In the genomic region with DNA sequence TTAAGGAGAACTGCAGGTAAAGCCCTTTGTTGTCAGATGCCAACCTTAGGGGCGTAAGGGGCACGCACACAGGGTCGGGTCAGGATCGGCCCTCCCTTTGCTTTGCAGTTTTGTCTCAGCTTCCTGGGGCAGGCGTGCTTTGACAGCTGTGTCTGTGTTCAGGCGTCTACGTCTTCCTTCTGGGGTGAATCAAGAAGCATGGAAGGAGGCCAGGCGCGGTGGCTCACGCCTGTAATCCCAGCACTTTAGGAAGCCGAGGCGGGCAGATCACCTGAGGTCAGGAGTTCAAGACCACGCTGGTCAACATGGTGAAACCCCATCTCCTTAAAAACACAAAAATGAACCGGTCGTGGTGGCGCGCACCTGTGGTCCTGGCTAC, we compare ENCODE assay signal across 8 cellular contexts. TPM values are rescaled to one million over a fixed set of nuclear protein-coding genes. Genes with fewer than 3 reads are reported as not detected.
DNase-seq lines count a peak whose midpoint lies in the region; ATAC-seq and TF ChIP-seq lines count a peak whose summit lies in the region.

No MANE protein-coding gene starts in this region.

- WGBS in ectodermal cell, 2 experiments, result 95% methylated on average over 17 of the region's 17 CpGs

- no peak for ATAC-seq in CD4-positive, CD25-positive, alpha-beta regulatory T cell (ENCODE audit: low read depth in 2 of 2)
- no peak for ATAC-seq in HG02759 (IDR thresholded peaks at IDR 0.05; ENCODE audit: unreplicated experiment)

- DNase-seq in CD4-positive, CD25-positive, alpha-beta regulatory T cell, result no peak
- no peak for DNase-seq in MG63
- DNase-seq in neural progenitor cell (ENCODE audit: low spot score), result no peak
- no peak for DNase-seq in NCI-H748 treated with DMSO at 0.1 percent for 48 hours (lab: John Stamatoyannopoulos, UW)
- no peak for DNase-seq in SK-N-DZ (ENCODE audit: low spot score)
- no peak for DNase-seq in NCI-H2029 treated with DMSO at 0.1 percent for 48 hours (lab: John Stamatoyannopoulos, UW)

- H4K20me1 ChIP-seq in neural progenitor cell (ENCODE audit: low read depth), result peaks cover 22% of the 10 kb centered on the region

- peak overlapping the region; percentile 48 to 89 (median 60) for H3K27ac Mint-ChIP-seq in CD4-positive, CD25-positive, alpha-beta regulatory T cell
- H3K27ac Mint-ChIP-seq in neural progenitor cell, result no peak overlapping the region

- H3K27ac ChIP-seq in CD4-positive, CD25-positive, alpha-beta regulatory T cell (ENCODE audit: insufficient read depth, low read length, poor library complexity, severe bottlenecking), result no peak overlapping the region
- no peak overlapping the region for H3K27ac ChIP-seq in ectodermal cell (ENCODE audit: insufficient read depth, low read depth, low read length, poor library complexity, severe bottlenecking)
- no peak overlapping the region for H3K27ac ChIP-seq in neural progenitor cell

- peaks cover 58% of the 10 kb centered on the region for H3K36me3 ChIP-seq in CD4-positive, CD25-positive, alpha-beta regulatory T cell (ENCODE audit: control insufficient read depth, insufficient read depth, low read length)
- H3K36me3 ChIP-seq in MG63 (peaks cover 93% of the 10 kb centered on the region), ectodermal cell (ENCODE audit: control insufficient read depth, insufficient read depth, low read length) (peaks cover 32% of the 10 kb centered on the region), neural progenitor cell (peaks cover 22% of the 10 kb centered on the region)

- no peaks in the 10 kb centered on the region for H3K27me3 ChIP-seq in CD4-positive, CD25-positive, alpha-beta regulatory T cell (ENCODE audit: control insufficient read depth, insufficient read depth, low read length)
- H3K27me3 ChIP-seq in MG63 (no peaks in the 10 kb centered on the region), ectodermal cell (ENCODE audit: control insufficient read depth, insufficient read depth, low read length, poor library complexity, severe bottlenecking) (no peaks in the 10 kb centered on the region), neural progenitor cell (no peaks in the 10 kb centered on the region)

- no peaks in the 10 kb centered on the region for H3K27me3 Mint-ChIP-seq in CD4-positive, CD25-positive, alpha-beta regulatory T cell
- peaks cover 5% of the 10 kb centered on the region for H3K27me3 Mint-ChIP-seq in neural progenitor cell (ENCODE audit: insufficient read depth, low read depth)

- no peak overlapping the region for H3K9ac ChIP-seq in neural progenitor cell

- no peaks in the 10 kb centered on the region for H3K9me3 ChIP-seq in CD4-positive, CD25-positive, alpha-beta regulatory T cell (ENCODE audit: control insufficient read depth in 2 of 2, low read length in 2 of 2)
- H3K9me3 ChIP-seq in MG63 (peaks cover 11% of the 10 kb centered on the region), ectodermal cell (ENCODE audit: control insufficient read depth, low read length) (no peaks in the 10 kb centered on the region), neural progenitor cell (ENCODE audit: low read depth) (no peaks in the 10 kb centered on the region)

- peak overlapping the region; percentile 77 to 94 (median 80) for H3K4me3 Mint-ChIP-seq in CD4-positive, CD25-positive, alpha-beta regulatory T cell
- H3K4me3 Mint-ChIP-seq in neural progenitor cell, result peak overlapping the region; percentile 84

- peak overlapping the region; percentile 100 for H3K4me2 ChIP-seq in neural progenitor cell

- peaks cover 31% of the 10 kb centered on the region for H3K36me3 Mint-ChIP-seq in CD4-positive, CD25-positive, alpha-beta regulatory T cell
- H3K36me3 Mint-ChIP-seq in neural progenitor cell, result peaks cover 41% of the 10 kb centered on the region

- H3K9me3 Mint-ChIP-seq in CD4-positive, CD25-positive, alpha-beta regulatory T cell, result peaks cover 0 to 2% (median 0%) of the 10 kb centered on the region in 7 donors
- peaks cover 10% of the 10 kb centered on the region for H3K9me3 Mint-ChIP-seq in neural progenitor cell

- no peak for TF ChIP-seq CTCF in neural progenitor cell (IDR thresholded peaks at IDR 0.05)

- no peaks in the 10 kb centered on the region for H3F3A ChIP-seq in neural progenitor cell (ENCODE audit: low read depth)

- no peak overlapping the region for H2AFZ ChIP-seq in neural progenitor cell (replicated peaks)

- H3K4me3 ChIP-seq in CD4-positive, CD25-positive, alpha-beta regulatory T cell (ENCODE audit: low read depth, low read length), result no peak overlapping the region
- H3K4me3 ChIP-seq in MG63 (peak overlapping the region; percentile 95), ectodermal cell (ENCODE audit: insufficient read depth, low read depth, low read length) (peak overlapping the region; percentile 95), neural progenitor cell (peak overlapping the region; percentile 79)

- peaks cover 21 to 58% (median 29%) of the 10 kb centered on the region in 4 donors for H3K4me1 Mint-ChIP-seq in CD4-positive, CD25-positive, alpha-beta regulatory T cell
- H3K4me1 Mint-ChIP-seq in neural progenitor cell, result peaks cover 22% of the 10 kb centered on the region

- H3K79me2 ChIP-seq in neural progenitor cell (ENCODE audit: low read depth), result peaks cover 82% of the 10 kb centered on the region

- H3K4me1 ChIP-seq in CD4-positive, CD25-positive, alpha-beta regulatory T cell (ENCODE audit: control insufficient read depth, insufficient read depth, low read length, poor library complexity, severe bottlenecking), result peaks cover 36% of the 10 kb centered on the region
- H3K4me1 ChIP-seq in ectodermal cell (ENCODE audit: control insufficient read depth, insufficient read depth, low read length) (peaks cover 5% of the 10 kb centered on the region), neural progenitor cell (peaks cover 6% of the 10 kb centered on the region)

RNA-seq across cellular contexts. Expression of gene ZGPAT, which starts 1.3 kb away (rescaled TPM):
- total RNA-seq in CD4-positive, CD25-positive, alpha-beta regulatory T cell, result 51.5 TPM
- polyA plus RNA-seq in CD4-positive, CD25-positive, alpha-beta regulatory T cell, result 10 to 100 TPM; 34.0 to 43.2 (median 40.3) TPM
- 23.9 and 46.2 TPM in 2 replicates for total RNA-seq in MG63 (2014; rRNA removed; shearing (Covaris generic); ENCODE audit: low replicate concordance)
- 33.0 TPM for polyA plus RNA-seq in ectodermal cell (2013, experiment 1 of 4)
- 27.2 TPM for polyA plus RNA-seq in ectodermal cell (2013, experiment 2 of 4)
- 23.8 TPM for polyA plus RNA-seq in ectodermal cell (2013, experiment 3 of 4)
- 24.1 TPM for polyA plus RNA-seq in ectodermal cell (2013, experiment 4 of 4)
- total RNA-seq in neural progenitor cell (ENCODE audit: low replicate concordance), result 8.2 and 26.8 TPM in 2 replicates
- 22.1 and 62.6 TPM in 2 replicates for polyA plus RNA-seq in SK-N-DZ (2014; cell fraction: cytosol; rRNA removed)
- polyA plus RNA-seq in SK-N-DZ (2014; cell fraction: nucleus; rRNA removed), result 151 and 241 TPM in 2 replicates

RNA-seq across cellular contexts. Expression of gene ARFRP1, which starts 1.4 kb away (rescaled TPM):
- total RNA-seq in CD4-positive, CD25-positive, alpha-beta regulatory T cell, result 51.6 TPM
- 10 to 100 TPM; 56.6 to 65.7 (median 63.1) TPM for polyA plus RNA-seq in CD4-positive, CD25-positive, alpha-beta regulatory T cell
- 39.5 and 66.1 TPM in 2 replicates for total RNA-seq in MG63 (2014; rRNA removed; shearing (Covaris generic); ENCODE audit: low replicate concordance)
- polyA plus RNA-seq in ectodermal cell (2013, experiment 1 of 4), result 21.7 TPM
- 27.9 TPM for polyA plus RNA-seq in ectodermal cell (2013, experiment 2 of 4)
- polyA plus RNA-seq in ectodermal cell (2013, experiment 3 of 4), result 19.3 TPM
- 20.9 TPM for polyA plus RNA-seq in ectodermal cell (2013, experiment 4 of 4)
- 18.3 and 32.6 TPM in 2 replicates for total RNA-seq in neural progenitor cell (ENCODE audit: low replicate concordance)
- 72.1 and 74.1 TPM in 2 replicates for polyA plus RNA-seq in SK-N-DZ (2014; cell fraction: cytosol; rRNA removed)
- polyA plus RNA-seq in SK-N-DZ (2014; cell fraction: nucleus; rRNA removed), result 137 and 172 TPM in 2 replicates

RNA-seq across cellular contexts. Expression of gene TNFRSF6B, which starts 12.7 kb away (rescaled TPM):
- total RNA-seq in CD4-positive, CD25-positive, alpha-beta regulatory T cell, result not detected
- not detected for polyA plus RNA-seq in CD4-positive, CD25-positive, alpha-beta regulatory T cell
- not detected in 2 replicates for total RNA-seq in MG63 (2014; rRNA removed; shearing (Covaris generic); ENCODE audit: low replicate concordance)
- 3.2 TPM for polyA plus RNA-seq in ectodermal cell (2013, experiment 1 of 4)
- 0.53 TPM for polyA plus RNA-seq in ectodermal cell (2013, experiment 2 of 4)
- polyA plus RNA-seq in ectodermal cell (2013, experiment 3 of 4), result 0.59 TPM
- polyA plus RNA-seq in ectodermal cell (2013, experiment 4 of 4), result 2.2 TPM
- total RNA-seq in neural progenitor cell (ENCODE audit: low replicate concordance), result 0.25 TPM in 1 of 2 replicates, not detected in the other
- 0.69 and 1.8 TPM in 2 replicates for polyA plus RNA-seq in SK-N-DZ (2014; cell fraction: cytosol; rRNA removed)
- 2.0 and 15.0 TPM in 2 replicates for polyA plus RNA-seq in SK-N-DZ (2014; cell fraction: nucleus; rRNA removed)

RNA-seq across cellular contexts. Expression of gene LIME1, which starts 27.3 kb away (rescaled TPM):
- 237 TPM for total RNA-seq in CD4-positive, CD25-positive, alpha-beta regulatory T cell
- polyA plus RNA-seq in CD4-positive, CD25-positive, alpha-beta regulatory T cell, result 100 to 1,000 TPM; 338 to 547 (median 430) TPM
- total RNA-seq in MG63 (2014; rRNA removed; shearing (Covaris generic); ENCODE audit: low replicate concordance), result 2.8 and 5.7 TPM in 2 replicates
- polyA plus RNA-seq in ectodermal cell (2013, experiment 1 of 4), result 8.8 TPM
- 9.6 TPM for polyA plus RNA-seq in ectodermal cell (2013, experiment 2 of 4)
- polyA plus RNA-seq in ectodermal cell (2013, experiment 3 of 4), result 9.3 TPM
- polyA plus RNA-seq in ectodermal cell (2013, experiment 4 of 4), result 11.1 TPM
- 0.47 and 10.9 TPM in 2 replicates for total RNA-seq in neural progenitor cell (ENCODE audit: low replicate concordance)
- polyA plus RNA-seq in SK-N-DZ (2014; cell fraction: cytosol; rRNA removed), result 22.8 and 33.6 TPM in 2 replicates
- 394 and 517 TPM in 2 replicates for polyA plus RNA-seq in SK-N-DZ (2014; cell fraction: nucleus; rRNA removed)

RNA-seq across cellular contexts. Expression of gene SLC2A4RG, which starts 30.4 kb away (rescaled TPM):
- 110 TPM for total RNA-seq in CD4-positive, CD25-positive, alpha-beta regulatory T cell
- 1 to 10 TPM; 2.9 to 7.7 (median 4.5) TPM for polyA plus RNA-seq in CD4-positive, CD25-positive, alpha-beta regulatory T cell
- total RNA-seq in MG63 (2014; rRNA removed; shearing (Covaris generic); ENCODE audit: low replicate concordance), result 49.0 and 123 TPM in 2 replicates
- 73.7 TPM for polyA plus RNA-seq in ectodermal cell (2013, experiment 1 of 4)
- polyA plus RNA-seq in ectodermal cell (2013, experiment 2 of 4), result 53.8 TPM
- polyA plus RNA-seq in ectodermal cell (2013, experiment 3 of 4), result 78.4 TPM
- polyA plus RNA-seq in ectodermal cell (2013, experiment 4 of 4), result 77.3 TPM
- 12.0 and 58.0 TPM in 2 replicates for total RNA-seq in neural progenitor cell (ENCODE audit: low replicate concordance)
- polyA plus RNA-seq in SK-N-DZ (2014; cell fraction: cytosol; rRNA removed), result 50.4 and 67.1 TPM in 2 replicates
- polyA plus RNA-seq in SK-N-DZ (2014; cell fraction: nucleus; rRNA removed), result 316 and 353 TPM in 2 replicates
